In genomic region chr9:124285490-124285889, GRCh38 we compare ENCODE assay signal across 1 cellular context.
TF ChIP-seq lines count a peak whose summit lies in the region.

No MANE protein-coding gene starts in this region.

TF ChIP-seq in K562, 482 proteins besides CTCF, POLR2A, EP300 and RAD21 (continued from another document):
- TF ChIP-seq ZNF395 (CRISPR knock-in tag; IDR thresholded peaks at IDR 0.05) (peak; percentile 32; the same call in 1 of the 2 replicates), HDAC1 (IDR thresholded peaks at IDR 0.05) (peak in 1 of 2 experiments; percentile 48; a peak in 1 of 4 replicates), ZNF212 (CRISPR knock-in tag; IDR thresholded peaks at IDR 0.05) (no peak), KDM1A (IDR thresholded peaks at IDR 0.05) (peak in 1 of 2 experiments; percentile 24; a peak in 3 of 4 replicates), TCF3 (CRISPR knock-in tag; IDR thresholded peaks at IDR 0.05) (peak; percentile 78), ZNF592 (IDR thresholded peaks at IDR 0.05) (no peak), ZNF121 (CRISPR knock-in tag; conservative IDR thresholded peaks at IDR 0.05) (peak; percentile 72), MYC (IDR thresholded peaks at IDR 0.05; ENCODE audit: low read depth, low read length) (no peak), MYC (CRISPR knock-in tag; IDR thresholded peaks at IDR 0.05; ENCODE audit: borderline replicate concordance, low read depth) (0 out of 2 replicates have a peak, but pooled peaks have one; percentile 37), CBFA2T2 (conservative IDR thresholded peaks at IDR 0.05) (peak; percentile 44), FOXP1 (CRISPR knock-in tag; IDR thresholded peaks at IDR 0.05) (0 out of 2 replicates have a peak, but pooled peaks have one; percentile 35), ARID1B (IDR thresholded peaks at IDR 0.05) (0 out of 2 replicates have a peak, but pooled peaks have one; percentile 13), TAL1 (IDR thresholded peaks at IDR 0.05) (peak; percentile 40; the same call in 1 of the 2 replicates), RCOR1 (IDR thresholded peaks at IDR 0.05; ENCODE audit: borderline replicate concordance in 1 of 2, low read depth in 2 of 2, low read length in 2 of 2) (0 out of 4 replicates have a peak, but pooled peaks of 1 of the 2 experiments have one; percentile 60), MAFG (tag; conservative IDR thresholded peaks at IDR 0.05) (no peak), GATA2 (CRISPR knock-in tag; IDR thresholded peaks at IDR 0.05) (peak; percentile 50)
TF ChIP-seq in K562: peak in this region for 14.
